ENCODE assay signal across 6 cellular contexts in the genomic region with DNA sequence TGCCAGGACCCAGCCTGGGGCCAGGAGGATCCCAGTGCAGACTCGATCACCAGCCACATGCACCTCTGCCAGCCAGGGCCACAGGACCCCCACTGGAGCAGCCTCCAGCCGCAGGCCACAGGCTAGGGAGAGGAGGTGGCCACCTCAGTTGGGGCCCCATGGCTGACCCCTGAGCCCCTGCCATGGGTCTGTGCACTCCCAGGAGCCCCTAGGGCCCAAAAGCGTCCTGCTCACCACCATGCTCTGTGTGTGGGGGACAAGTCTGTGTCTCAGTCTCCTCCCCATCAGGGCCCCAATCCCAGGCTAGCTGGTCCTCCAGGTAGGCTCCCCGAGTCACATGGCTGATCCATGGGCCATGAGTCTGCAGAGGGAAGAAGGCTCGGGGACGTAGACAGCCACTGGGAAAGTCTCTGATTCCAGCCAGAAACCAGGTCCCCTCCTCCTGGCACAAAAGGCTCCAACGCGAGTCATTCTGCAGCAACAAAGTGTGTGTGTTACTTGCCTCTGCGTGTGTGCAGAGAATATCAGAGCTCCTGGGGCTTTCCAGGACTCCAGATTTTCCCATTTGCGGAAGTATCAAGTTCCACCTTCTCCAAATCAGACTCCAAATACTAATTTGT. TPM values are rescaled to one million over a fixed set of nuclear protein-coding genes. Genes with fewer than 3 reads are reported as not detected.
DNase-seq lines count a peak whose midpoint lies in the region; ATAC-seq and TF ChIP-seq lines count a peak whose summit lies in the region.

No MANE protein-coding gene starts in this region.

- peak overlapping the region; percentile 2 to 70 (median 50) for H3K4me3 ChIP-seq in esophagus squamous epithelium

- no peak for ATAC-seq in stimulated activated effector memory CD8-positive, alpha-beta T cell treated with anti-CD3 and anti-CD28 coated beads, Interleukin-12 subunit alpha, Interleukin-12 subunit beta, amount 100 ng/mL, for 72 hours
- no peak for ATAC-seq in HG02870 (IDR thresholded peaks at IDR 0.05; ENCODE audit: unreplicated experiment)

- peak overlapping the region; percentile 58 for H3K4me3 Mint-ChIP-seq in stimulated activated effector memory CD8-positive, alpha-beta T cell treated with anti-CD3 and anti-CD28 coated beads, Interleukin-12 subunit alpha, Interleukin-12 subunit beta, amount 100 ng/mL, for 72 hours

- intact Hi-C loops in esophagus squamous epithelium (cut with DNase I) = loop anchor here (5.0 kb wide), 1 partner anchor 154 kb away; a partner anchor contains a TSS

- no peak for TF ChIP-seq CTCF in C4-2B (conservative IDR thresholded peaks at IDR 0.05)
- no peak for TF ChIP-seq CTCF in esophagus squamous epithelium (IDR thresholded peaks at IDR 0.05)

- no peaks in the 10 kb centered on the region for H3K36me3 ChIP-seq in esophagus squamous epithelium

- H3K27ac ChIP-seq in C4-2B (peak overlapping the region; percentile 87), esophagus squamous epithelium (peak overlapping the region; percentile 88 to 93 (median 89))

- 3 to 9% methylated on average over 4 of the region's 10 CpGs for whole genome bisulfite sequencing in esophagus squamous epithelium, 2 donors

- H3K4me1 Mint-ChIP-seq in stimulated activated effector memory CD8-positive, alpha-beta T cell treated with anti-CD3 and anti-CD28 coated beads, Interleukin-12 subunit alpha, Interleukin-12 subunit beta, amount 100 ng/mL, for 72 hours = peaks cover 13% of the 10 kb centered on the region

- DNase-seq in NCI-H69 (lab: John Stamatoyannopoulos, UW) = peak; percentile 78
- DNase-seq in esophagus squamous epithelium (lab: John Stamatoyannopoulos, UW) = no peak
- peak in 1 of 2 donors; percentile 65 for DNase-seq in stimulated activated effector memory CD8-positive, alpha-beta T cell treated with anti-CD3 and anti-CD28 coated beads, Interleukin-12 subunit alpha, Interleukin-12 subunit beta, amount 100 ng/mL, for 72 hours (ENCODE audit: low spot score in 2 of 2)
- DNase-seq in ureter (ENCODE audit: low spot score) = no peak

- no peaks in the 10 kb centered on the region for H3K9me3 Mint-ChIP-seq in stimulated activated effector memory CD8-positive, alpha-beta T cell treated with anti-CD3 and anti-CD28 coated beads, Interleukin-12 subunit alpha, Interleukin-12 subunit beta, amount 100 ng/mL, for 72 hours

- peaks cover 28 to 64% (median 33%) of the 10 kb centered on the region in 3 donors for H3K4me1 ChIP-seq in esophagus squamous epithelium

- peak in 1 of 4 donors; percentile 37 for TF ChIP-seq POLR2A in esophagus squamous epithelium (IDR thresholded peaks at IDR 0.05)

- peaks cover 0 to 4% (median 0%) of the 10 kb centered on the region in 4 donors for H3K27me3 ChIP-seq in esophagus squamous epithelium

- no peaks in the 10 kb centered on the region for H3K9me3 ChIP-seq in esophagus squamous epithelium

- peak overlapping the region; percentile 87 for H3K27ac Mint-ChIP-seq in stimulated activated effector memory CD8-positive, alpha-beta T cell treated with anti-CD3 and anti-CD28 coated beads, Interleukin-12 subunit alpha, Interleukin-12 subunit beta, amount 100 ng/mL, for 72 hours

- H3K36me3 Mint-ChIP-seq in stimulated activated effector memory CD8-positive, alpha-beta T cell treated with anti-CD3 and anti-CD28 coated beads, Interleukin-12 subunit alpha, Interleukin-12 subunit beta, amount 100 ng/mL, for 72 hours = no peaks in the 10 kb centered on the region

RNA-seq across cellular contexts. Expression of a gene that starts 6.1 kb away (rescaled TPM):
- total RNA-seq in esophagus squamous epithelium (100 to 1,000 TPM in 1 of 4 donors, 10 to 100 TPM in 3; 39.2 to 121 (median 49.2) TPM), ureter (17.0 TPM)

RNA-seq across cellular contexts. Expression of a gene that starts 8.3 kb away (rescaled TPM):
- total RNA-seq in esophagus squamous epithelium (1 to 10 TPM in 2 of 4 donors, under 1 TPM in 2; 0.38 to 4.2 (median 1.9) TPM), ureter (1.1 TPM)

RNA-seq across cellular contexts. Expression of a gene that starts 24.1 kb away (rescaled TPM):
- total RNA-seq in esophagus squamous epithelium (10 to 100 TPM; 25.7 to 57.2 (median 30.4) TPM), ureter (77.9 TPM)

RNA-seq across cellular contexts. Expression of a gene that starts 33.4 kb away (rescaled TPM):
- total RNA-seq in esophagus squamous epithelium (10 to 100 TPM; 26.6 to 39.8 (median 33.5) TPM), ureter (29.8 TPM)

RNA-seq across cellular contexts. Expression of a gene that starts 38.3 kb away (rescaled TPM):
- total RNA-seq in esophagus squamous epithelium = 10 to 100 TPM; 30.2 to 97.8 (median 55.1) TPM
- 390 TPM for total RNA-seq in ureter
